1 cellular context compared by ENCODE assay signal in the genomic region with DNA sequence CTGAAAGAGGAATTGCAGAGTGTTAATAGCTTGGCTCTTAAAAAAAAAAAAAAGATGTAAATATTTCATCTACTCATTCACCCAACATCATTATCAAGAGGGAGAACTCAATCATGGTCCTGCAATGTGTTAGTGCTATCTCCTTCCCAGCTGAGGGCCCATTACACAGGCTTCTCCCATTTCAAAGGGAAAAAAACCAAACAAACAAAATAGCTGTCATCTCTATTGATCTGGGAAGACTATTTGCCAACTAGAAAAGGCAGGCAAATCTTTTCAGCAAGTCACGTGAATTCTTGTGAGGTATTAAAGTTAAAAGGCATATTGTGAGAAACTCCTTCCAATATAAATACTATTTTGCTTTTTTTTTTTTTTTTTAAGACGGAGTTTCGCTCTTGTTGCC.
TF ChIP-seq lines count a peak whose summit lies in the region.

No MANE protein-coding gene starts in this region.

TF ChIP-seq in HepG2, 621 proteins besides CTCF, POLR2A, EP300 and RAD21 (continued from another document and continues in another):
- TF ChIP-seq, protein P1, sequence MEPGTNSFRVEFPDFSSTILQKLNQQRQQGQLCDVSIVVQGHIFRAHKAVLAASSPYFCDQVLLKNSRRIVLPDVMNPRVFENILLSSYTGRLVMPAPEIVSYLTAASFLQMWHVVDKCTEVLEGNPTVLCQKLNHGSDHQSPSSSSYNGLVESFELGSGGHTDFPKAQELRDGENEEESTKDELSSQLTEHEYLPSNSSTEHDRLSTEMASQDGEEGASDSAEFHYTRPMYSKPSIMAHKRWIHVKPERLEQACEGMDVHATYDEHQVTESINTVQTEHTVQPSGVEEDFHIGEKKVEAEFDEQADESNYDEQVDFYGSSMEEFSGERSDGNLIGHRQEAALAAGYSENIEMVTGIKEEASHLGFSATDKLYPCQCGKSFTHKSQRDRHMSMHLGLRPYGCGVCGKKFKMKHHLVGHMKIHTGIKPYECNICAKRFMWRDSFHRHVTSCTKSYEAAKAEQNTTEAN (CRISPR knock-in tag; conservative IDR thresholded peaks at IDR 0.05) = no peak
- TF ChIP-seq SOX13 (IDR thresholded peaks at IDR 0.05) (no peak), SOX13 (CRISPR knock-in tag; conservative IDR thresholded peaks at IDR 0.05 in 1 of 2, IDR thresholded peaks at IDR 0.05 in 1 of 2) (peak in 1 of 2 experiments; percentile 87; a peak in 2 of 4 replicates), SP5 (CRISPR knock-in tag; IDR thresholded peaks at IDR 0.05; ENCODE audit: borderline replicate concordance, low read depth) (no peak), KMT2B (CRISPR knock-in tag; IDR thresholded peaks at IDR 0.05) (no peak), GABPB1 (CRISPR knock-in tag; IDR thresholded peaks at IDR 0.05) (no peak), ZNF878 (CRISPR knock-in tag; IDR thresholded peaks at IDR 0.05) (0 out of 2 replicates have a peak, but pooled peaks have one; percentile 46), ZNF256 (CRISPR knock-in tag; conservative IDR thresholded peaks at IDR 0.05) (no peak), HNRNPLL (IDR thresholded peaks at IDR 0.05; ENCODE audit: low read depth, low read length, poor library complexity, severe bottlenecking) (no peak), BRD4 (CRISPR knock-in tag; IDR thresholded peaks at IDR 0.05) (no peak), PHF21A (CRISPR knock-in tag; IDR thresholded peaks at IDR 0.05) (peak; percentile 63), ZNF598 (CRISPR knock-in tag; IDR thresholded peaks at IDR 0.05; ENCODE audit: borderline replicate concordance) (no peak), PAX8 (CRISPR knock-in tag; IDR thresholded peaks at IDR 0.05; ENCODE audit: borderline replicate concordance) (no peak), ZKSCAN8 (CRISPR knock-in tag; IDR thresholded peaks at IDR 0.05; ENCODE audit: borderline replicate concordance) (peak; percentile 34; the same call in 1 of the 2 replicates), KAT8 (CRISPR knock-in tag; IDR thresholded peaks at IDR 0.05) (peak; percentile 45; the same call in 1 of the 2 replicates), ZNF263 (CRISPR knock-in tag; IDR thresholded peaks at IDR 0.05) (no peak), PRPF4 (IDR thresholded peaks at IDR 0.05; ENCODE audit: low read depth, low read length, poor library complexity, severe bottlenecking) (no peak), ZNF530 (CRISPR knock-in tag; IDR thresholded peaks at IDR 0.05; ENCODE audit: low read depth) (no peak), ATRX (CRISPR knock-in tag; IDR thresholded peaks at IDR 0.05; ENCODE audit: borderline replicate concordance) (no peak), CBX1 (IDR thresholded peaks at IDR 0.05; ENCODE audit: low read depth) (no peak), PHF20 (CRISPR knock-in tag; IDR thresholded peaks at IDR 0.05) (no peak), ZFP90 (CRISPR knock-in tag; IDR thresholded peaks at IDR 0.05; ENCODE audit: borderline replicate concordance) (no peak), ZFX (CRISPR knock-in tag; IDR thresholded peaks at IDR 0.05; ENCODE audit: low read depth) (no peak), ZNF567 (CRISPR knock-in tag; IDR thresholded peaks at IDR 0.05; ENCODE audit: borderline replicate concordance) (no peak), SIX4 (CRISPR knock-in tag; IDR thresholded peaks at IDR 0.05) (peak; percentile 99), NR2F2 (IDR thresholded peaks at IDR 0.05; ENCODE audit: borderline replicate concordance, low read depth) (no peak), CEBPB (IDR thresholded peaks at IDR 0.05; ENCODE audit: borderline replicate concordance, low read depth, low read length) (no peak), MEF2D (CRISPR knock-in tag; IDR thresholded peaks at IDR 0.05) (peak; percentile 65; the same call in 1 of the 2 replicates)
- TF ChIP-seq, protein P2, sequence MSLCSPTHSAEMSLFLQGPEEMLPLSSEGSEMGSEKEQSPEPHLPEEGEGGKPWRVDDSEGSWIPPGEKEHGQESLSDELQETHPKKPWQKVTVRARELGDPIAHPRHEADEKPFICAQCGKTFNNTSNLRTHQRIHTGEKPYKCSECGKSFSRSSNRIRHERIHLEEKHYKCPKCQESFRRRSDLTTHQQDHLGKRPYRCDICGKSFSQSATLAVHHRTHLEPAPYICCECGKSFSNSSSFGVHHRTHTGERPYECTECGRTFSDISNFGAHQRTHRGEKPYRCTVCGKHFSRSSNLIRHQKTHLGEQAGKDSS (CRISPR knock-in tag; IDR thresholded peaks at IDR 0.05; ENCODE audit: borderline replicate concordance, low read depth) = no peak
- TF ChIP-seq, protein P3, sequence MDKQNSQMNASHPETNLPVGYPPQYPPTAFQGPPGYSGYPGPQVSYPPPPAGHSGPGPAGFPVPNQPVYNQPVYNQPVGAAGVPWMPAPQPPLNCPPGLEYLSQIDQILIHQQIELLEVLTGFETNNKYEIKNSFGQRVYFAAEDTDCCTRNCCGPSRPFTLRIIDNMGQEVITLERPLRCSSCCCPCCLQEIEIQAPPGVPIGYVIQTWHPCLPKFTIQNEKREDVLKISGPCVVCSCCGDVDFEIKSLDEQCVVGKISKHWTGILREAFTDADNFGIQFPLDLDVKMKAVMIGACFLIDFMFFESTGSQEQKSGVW (CRISPR knock-in tag; IDR thresholded peaks at IDR 0.05; ENCODE audit: borderline replicate concordance) = no peak
- TF ChIP-seq, protein P4, sequence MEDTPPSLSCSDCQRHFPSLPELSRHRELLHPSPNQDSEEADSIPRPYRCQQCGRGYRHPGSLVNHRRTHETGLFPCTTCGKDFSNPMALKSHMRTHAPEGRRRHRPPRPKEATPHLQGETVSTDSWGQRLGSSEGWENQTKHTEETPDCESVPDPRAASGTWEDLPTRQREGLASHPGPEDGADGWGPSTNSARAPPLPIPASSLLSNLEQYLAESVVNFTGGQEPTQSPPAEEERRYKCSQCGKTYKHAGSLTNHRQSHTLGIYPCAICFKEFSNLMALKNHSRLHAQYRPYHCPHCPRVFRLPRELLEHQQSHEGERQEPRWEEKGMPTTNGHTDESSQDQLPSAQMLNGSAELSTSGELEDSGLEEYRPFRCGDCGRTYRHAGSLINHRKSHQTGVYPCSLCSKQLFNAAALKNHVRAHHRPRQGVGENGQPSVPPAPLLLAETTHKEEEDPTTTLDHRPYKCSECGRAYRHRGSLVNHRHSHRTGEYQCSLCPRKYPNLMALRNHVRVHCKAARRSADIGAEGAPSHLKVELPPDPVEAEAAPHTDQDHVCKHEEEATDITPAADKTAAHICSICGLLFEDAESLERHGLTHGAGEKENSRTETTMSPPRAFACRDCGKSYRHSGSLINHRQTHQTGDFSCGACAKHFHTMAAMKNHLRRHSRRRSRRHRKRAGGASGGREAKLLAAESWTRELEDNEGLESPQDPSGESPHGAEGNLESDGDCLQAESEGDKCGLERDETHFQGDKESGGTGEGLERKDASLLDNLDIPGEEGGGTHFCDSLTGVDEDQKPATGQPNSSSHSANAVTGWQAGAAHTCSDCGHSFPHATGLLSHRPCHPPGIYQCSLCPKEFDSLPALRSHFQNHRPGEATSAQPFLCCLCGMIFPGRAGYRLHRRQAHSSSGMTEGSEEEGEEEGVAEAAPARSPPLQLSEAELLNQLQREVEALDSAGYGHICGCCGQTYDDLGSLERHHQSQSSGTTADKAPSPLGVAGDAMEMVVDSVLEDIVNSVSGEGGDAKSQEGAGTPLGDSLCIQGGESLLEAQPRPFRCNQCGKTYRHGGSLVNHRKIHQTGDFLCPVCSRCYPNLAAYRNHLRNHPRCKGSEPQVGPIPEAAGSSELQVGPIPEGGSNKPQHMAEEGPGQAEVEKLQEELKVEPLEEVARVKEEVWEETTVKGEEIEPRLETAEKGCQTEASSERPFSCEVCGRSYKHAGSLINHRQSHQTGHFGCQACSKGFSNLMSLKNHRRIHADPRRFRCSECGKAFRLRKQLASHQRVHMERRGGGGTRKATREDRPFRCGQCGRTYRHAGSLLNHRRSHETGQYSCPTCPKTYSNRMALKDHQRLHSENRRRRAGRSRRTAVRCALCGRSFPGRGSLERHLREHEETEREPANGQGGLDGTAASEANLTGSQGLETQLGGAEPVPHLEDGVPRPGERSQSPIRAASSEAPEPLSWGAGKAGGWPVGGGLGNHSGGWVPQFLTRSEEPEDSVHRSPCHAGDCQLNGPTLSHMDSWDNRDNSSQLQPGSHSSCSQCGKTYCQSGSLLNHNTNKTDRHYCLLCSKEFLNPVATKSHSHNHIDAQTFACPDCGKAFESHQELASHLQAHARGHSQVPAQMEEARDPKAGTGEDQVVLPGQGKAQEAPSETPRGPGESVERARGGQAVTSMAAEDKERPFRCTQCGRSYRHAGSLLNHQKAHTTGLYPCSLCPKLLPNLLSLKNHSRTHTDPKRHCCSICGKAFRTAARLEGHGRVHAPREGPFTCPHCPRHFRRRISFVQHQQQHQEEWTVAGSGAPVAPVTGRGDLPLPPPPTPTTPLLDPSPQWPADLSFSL (CRISPR knock-in tag; IDR thresholded peaks at IDR 0.05) = no peak
- TF ChIP-seq, protein P5, sequence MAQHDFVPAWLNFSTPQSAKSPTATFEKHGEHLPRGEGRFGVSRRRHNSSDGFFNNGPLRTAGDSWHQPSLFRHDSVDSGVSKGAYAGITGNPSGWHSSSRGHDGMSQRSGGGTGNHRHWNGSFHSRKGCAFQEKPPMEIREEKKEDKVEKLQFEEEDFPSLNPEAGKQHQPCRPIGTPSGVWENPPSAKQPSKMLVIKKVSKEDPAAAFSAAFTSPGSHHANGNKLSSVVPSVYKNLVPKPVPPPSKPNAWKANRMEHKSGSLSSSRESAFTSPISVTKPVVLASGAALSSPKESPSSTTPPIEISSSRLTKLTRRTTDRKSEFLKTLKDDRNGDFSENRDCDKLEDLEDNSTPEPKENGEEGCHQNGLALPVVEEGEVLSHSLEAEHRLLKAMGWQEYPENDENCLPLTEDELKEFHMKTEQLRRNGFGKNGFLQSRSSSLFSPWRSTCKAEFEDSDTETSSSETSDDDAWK (CRISPR knock-in tag; IDR thresholded peaks at IDR 0.05) = no peak
- TF ChIP-seq, protein P6, sequence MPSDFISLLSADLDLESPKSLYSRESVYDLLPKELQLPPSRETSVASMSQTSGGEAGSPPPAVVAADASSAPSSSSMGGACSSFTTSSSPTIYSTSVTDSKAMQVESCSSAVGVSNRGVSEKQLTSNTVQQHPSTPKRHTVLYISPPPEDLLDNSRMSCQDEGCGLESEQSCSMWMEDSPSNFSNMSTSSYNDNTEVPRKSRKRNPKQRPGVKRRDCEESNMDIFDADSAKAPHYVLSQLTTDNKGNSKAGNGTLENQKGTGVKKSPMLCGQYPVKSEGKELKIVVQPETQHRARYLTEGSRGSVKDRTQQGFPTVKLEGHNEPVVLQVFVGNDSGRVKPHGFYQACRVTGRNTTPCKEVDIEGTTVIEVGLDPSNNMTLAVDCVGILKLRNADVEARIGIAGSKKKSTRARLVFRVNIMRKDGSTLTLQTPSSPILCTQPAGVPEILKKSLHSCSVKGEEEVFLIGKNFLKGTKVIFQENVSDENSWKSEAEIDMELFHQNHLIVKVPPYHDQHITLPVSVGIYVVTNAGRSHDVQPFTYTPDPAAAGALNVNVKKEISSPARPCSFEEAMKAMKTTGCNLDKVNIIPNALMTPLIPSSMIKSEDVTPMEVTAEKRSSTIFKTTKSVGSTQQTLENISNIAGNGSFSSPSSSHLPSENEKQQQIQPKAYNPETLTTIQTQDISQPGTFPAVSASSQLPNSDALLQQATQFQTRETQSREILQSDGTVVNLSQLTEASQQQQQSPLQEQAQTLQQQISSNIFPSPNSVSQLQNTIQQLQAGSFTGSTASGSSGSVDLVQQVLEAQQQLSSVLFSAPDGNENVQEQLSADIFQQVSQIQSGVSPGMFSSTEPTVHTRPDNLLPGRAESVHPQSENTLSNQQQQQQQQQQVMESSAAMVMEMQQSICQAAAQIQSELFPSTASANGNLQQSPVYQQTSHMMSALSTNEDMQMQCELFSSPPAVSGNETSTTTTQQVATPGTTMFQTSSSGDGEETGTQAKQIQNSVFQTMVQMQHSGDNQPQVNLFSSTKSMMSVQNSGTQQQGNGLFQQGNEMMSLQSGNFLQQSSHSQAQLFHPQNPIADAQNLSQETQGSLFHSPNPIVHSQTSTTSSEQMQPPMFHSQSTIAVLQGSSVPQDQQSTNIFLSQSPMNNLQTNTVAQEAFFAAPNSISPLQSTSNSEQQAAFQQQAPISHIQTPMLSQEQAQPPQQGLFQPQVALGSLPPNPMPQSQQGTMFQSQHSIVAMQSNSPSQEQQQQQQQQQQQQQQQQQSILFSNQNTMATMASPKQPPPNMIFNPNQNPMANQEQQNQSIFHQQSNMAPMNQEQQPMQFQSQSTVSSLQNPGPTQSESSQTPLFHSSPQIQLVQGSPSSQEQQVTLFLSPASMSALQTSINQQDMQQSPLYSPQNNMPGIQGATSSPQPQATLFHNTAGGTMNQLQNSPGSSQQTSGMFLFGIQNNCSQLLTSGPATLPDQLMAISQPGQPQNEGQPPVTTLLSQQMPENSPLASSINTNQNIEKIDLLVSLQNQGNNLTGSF (CRISPR knock-in tag; IDR thresholded peaks at IDR 0.05) = no peak
- TF ChIP-seq, protein P7, sequence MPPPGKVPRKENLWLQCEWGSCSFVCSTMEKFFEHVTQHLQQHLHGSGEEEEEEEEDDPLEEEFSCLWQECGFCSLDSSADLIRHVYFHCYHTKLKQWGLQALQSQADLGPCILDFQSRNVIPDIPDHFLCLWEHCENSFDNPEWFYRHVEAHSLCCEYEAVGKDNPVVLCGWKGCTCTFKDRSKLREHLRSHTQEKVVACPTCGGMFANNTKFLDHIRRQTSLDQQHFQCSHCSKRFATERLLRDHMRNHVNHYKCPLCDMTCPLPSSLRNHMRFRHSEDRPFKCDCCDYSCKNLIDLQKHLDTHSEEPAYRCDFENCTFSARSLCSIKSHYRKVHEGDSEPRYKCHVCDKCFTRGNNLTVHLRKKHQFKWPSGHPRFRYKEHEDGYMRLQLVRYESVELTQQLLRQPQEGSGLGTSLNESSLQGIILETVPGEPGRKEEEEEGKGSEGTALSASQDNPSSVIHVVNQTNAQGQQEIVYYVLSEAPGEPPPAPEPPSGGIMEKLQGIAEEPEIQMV (CRISPR knock-in tag; IDR thresholded peaks at IDR 0.05; ENCODE audit: low read depth) = no peak
- TF ChIP-seq, protein P8, sequence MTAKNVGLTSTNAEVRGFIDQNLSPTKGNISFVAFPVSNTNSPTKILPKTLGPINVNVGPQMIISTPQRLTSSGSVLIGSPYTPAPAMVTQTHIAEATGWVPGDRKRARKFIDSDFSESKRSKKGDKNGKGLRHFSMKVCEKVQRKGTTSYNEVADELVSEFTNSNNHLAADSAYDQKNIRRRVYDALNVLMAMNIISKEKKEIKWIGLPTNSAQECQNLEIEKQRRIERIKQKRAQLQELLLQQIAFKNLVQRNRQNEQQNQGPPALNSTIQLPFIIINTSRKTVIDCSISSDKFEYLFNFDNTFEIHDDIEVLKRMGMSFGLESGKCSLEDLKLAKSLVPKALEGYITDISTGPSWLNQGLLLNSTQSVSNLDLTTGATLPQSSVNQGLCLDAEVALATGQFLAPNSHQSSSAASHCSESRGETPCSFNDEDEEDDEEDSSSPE (CRISPR knock-in tag; IDR thresholded peaks at IDR 0.05) = no peak
- TF ChIP-seq, protein P9, sequence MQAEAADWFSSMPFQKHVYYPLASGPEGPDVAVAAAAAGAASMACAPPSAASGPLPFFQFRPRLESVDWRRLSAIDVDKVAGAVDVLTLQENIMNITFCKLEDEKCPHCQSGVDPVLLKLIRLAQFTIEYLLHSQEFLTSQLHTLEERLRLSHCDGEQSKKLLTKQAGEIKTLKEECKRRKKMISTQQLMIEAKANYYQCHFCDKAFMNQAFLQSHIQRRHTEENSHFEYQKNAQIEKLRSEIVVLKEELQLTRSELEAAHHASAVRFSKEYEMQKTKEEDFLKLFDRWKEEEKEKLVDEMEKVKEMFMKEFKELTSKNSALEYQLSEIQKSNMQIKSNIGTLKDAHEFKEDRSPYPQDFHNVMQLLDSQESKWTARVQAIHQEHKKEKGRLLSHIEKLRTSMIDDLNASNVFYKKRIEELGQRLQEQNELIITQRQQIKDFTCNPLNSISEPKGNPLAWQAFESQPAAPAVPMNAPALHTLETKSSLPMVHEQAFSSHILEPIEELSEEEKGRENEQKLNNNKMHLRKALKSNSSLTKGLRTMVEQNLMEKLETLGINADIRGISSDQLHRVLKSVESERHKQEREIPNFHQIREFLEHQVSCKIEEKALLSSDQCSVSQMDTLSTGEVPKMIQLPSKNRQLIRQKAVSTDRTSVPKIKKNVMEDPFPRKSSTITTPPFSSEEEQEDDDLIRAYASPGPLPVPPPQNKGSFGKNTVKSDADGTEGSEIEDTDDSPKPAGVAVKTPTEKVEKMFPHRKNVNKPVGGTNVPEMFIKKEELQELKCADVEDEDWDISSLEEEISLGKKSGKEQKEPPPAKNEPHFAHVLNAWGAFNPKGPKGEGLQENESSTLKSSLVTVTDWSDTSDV (CRISPR knock-in tag; IDR thresholded peaks at IDR 0.05) = no peak
